18 cellular contexts compared by ENCODE assay signal in genomic region chr6:127893541-127893940, GRCh38. TPM values are rescaled to one million over a fixed set of nuclear protein-coding genes. Genes with fewer than 3 reads are reported as not detected.
DNase-seq lines count a peak whose midpoint lies in the region; ATAC-seq lines count a peak whose summit lies in the region.
"Had no signal": no experiment of that assay in that cellular context is flagged by ENCODE, and none has a peak within 500 bp of the region (broad histone marks: within the 10 kb centered on the region; RNA-seq: fewer than 3 reads in every experiment).

No MANE protein-coding gene starts in this region.

- no peaks in the 10 kb centered on the region for H3K27me3 Mint-ChIP-seq in CD4-positive, alpha-beta memory T cell
- H3K27me3 Mint-ChIP-seq in activated naive CD4-positive, alpha-beta T cell treated with anti-CD3 and anti-CD28 coated beads for 36 hours (ENCODE audit: low read depth) = no peaks in the 10 kb centered on the region
- no peaks in the 10 kb centered on the region for H3K27me3 Mint-ChIP-seq in naive thymus-derived CD4-positive, alpha-beta T cell
- H3K27me3 Mint-ChIP-seq: progenitor cell of endocrine pancreas had no signal

- no peak for ATAC-seq in naive thymus-derived CD4-positive, alpha-beta T cell
- ATAC-seq in HG03460 (IDR thresholded peaks at IDR 0.05; ENCODE audit: unreplicated experiment) = no peak
- no peak for ATAC-seq in HG02885 (IDR thresholded peaks at IDR 0.05; ENCODE audit: poor library complexity, unreplicated experiment)
- ATAC-seq: left lobe of liver had no signal

- H3K36me3 Mint-ChIP-seq in CD4-positive, alpha-beta memory T cell = peaks cover 37 to 42% of the 10 kb centered on the region in 2 donors
- H3K36me3 Mint-ChIP-seq in activated naive CD4-positive, alpha-beta T cell treated with anti-CD3 and anti-CD28 coated beads for 36 hours (ENCODE audit: low read depth) = peaks cover 1% of the 10 kb centered on the region
- peaks cover 10 to 40% (median 27%) of the 10 kb centered on the region in 5 donors for H3K36me3 Mint-ChIP-seq in naive thymus-derived CD4-positive, alpha-beta T cell

- intact Hi-C loops in CD4-positive, alpha-beta memory T cell (cut with micrococcal nuclease) = loop anchor here (1.0 kb wide), 1 partner anchor 8 kb away; the partner anchor contains the start of gene THEMIS
- intact Hi-C loops in activated naive CD4-positive, alpha-beta T cell treated with anti-CD3 and anti-CD28 coated beads for 36 hours (cut with micrococcal nuclease) = loop anchor here (1.0 to 2.0 kb wide), 2 partner anchors 9 to 81 kb away; no protein-coding TSS in a partner anchor
- intact Hi-C loops in naive thymus-derived CD4-positive, alpha-beta T cell (cut with micrococcal nuclease) = loop anchor here (1.0 to 10.0 kb wide), 5 partner anchors 8 to 549 kb away; partner anchors contain the start of genes ECHDC1 (in 1 of the 2), MTCL3 (in 1 of the 2) and THEMIS (in 1 of the 2)

- peaks cover 79% of the 10 kb centered on the region for H3K4me1 ChIP-seq in CD4-positive, alpha-beta memory T cell (ENCODE audit: insufficient read depth, low read length)
- H3K4me1 ChIP-seq in naive thymus-derived CD4-positive, alpha-beta T cell (ENCODE audit: control insufficient read depth in 2 of 2, insufficient read depth in 2 of 2, low read length in 2 of 2) = peaks cover 18 to 29% of the 10 kb centered on the region in 2 donors

- H3K27ac Mint-ChIP-seq in CD4-positive, alpha-beta memory T cell = peak overlapping the region; percentile 69 to 97 (median 86)
- H3K27ac Mint-ChIP-seq in activated naive CD4-positive, alpha-beta T cell treated with anti-CD3 and anti-CD28 coated beads for 36 hours = peak overlapping the region; percentile 94
- H3K27ac Mint-ChIP-seq in naive thymus-derived CD4-positive, alpha-beta T cell = peak overlapping the region; percentile 58 to 100 (median 90)
- H3K27ac Mint-ChIP-seq: progenitor cell of endocrine pancreas had no signal

- H3K4me3 ChIP-seq in CD4-positive, alpha-beta memory T cell (ENCODE audit: low read length in 2 of 2) = no peak overlapping the region
- peak overlapping the region; percentile 41 for H3K4me3 ChIP-seq in naive thymus-derived CD4-positive, alpha-beta T cell (ENCODE audit: low read length)

- peak in 1 of 5 donors; percentile 51 for DNase-seq in CD4-positive, alpha-beta memory T cell
- DNase-seq in activated naive CD4-positive, alpha-beta T cell treated with anti-CD3 and anti-CD28 coated beads for 36 hours = peak; percentile 55
- peak in 1 of 9 donors; percentile 35 for DNase-seq in naive thymus-derived CD4-positive, alpha-beta T cell
- DNase-seq in RKO (ENCODE audit: low spot score) (no peak), T1000 (lab: John Stamatoyannopoulos, UW) (no peak)
- DNase-seq: activated CD8-positive, alpha-beta memory T cell treated with anti-CD3 and anti-CD28 coated beads for 24 hours; foreskin fibroblast; Karpas-422; NCI-H1436 treated with DMSO at 0.1 percent for 48 hours; NCI-H446 treated with DMSO at 0.1 percent for 48 hours; SIG-M5; spleen; substantia nigra had no signal

- CTCF ChIA-PET in CD4-positive, alpha-beta memory T cell (lab: Charles Lee; ENCODE audit: partially characterized antibody) = interaction anchor here (0.9 to 2.3 kb wide), 4 partner anchors 9 to 76 kb away, joined by 3 to 5 read pairs (median 3); no protein-coding TSS in a partner anchor
- CTCF ChIA-PET in activated naive CD4-positive, alpha-beta T cell treated with anti-CD3 and anti-CD28 coated beads for 36 hours (lab: Charles Lee) = interaction anchor here (1.3 to 1.7 kb wide), 3 partner anchors 22 to 156 kb away, joined by 3 to 4 read pairs (median 4); no protein-coding TSS in a partner anchor
- CTCF ChIA-PET in naive thymus-derived CD4-positive, alpha-beta T cell (lab: Charles Lee) = interaction anchor here (0.7 to 1.0 kb wide), 2 partner anchors 38 to 48 kb away, joined by 3 to 6 read pairs; no protein-coding TSS in a partner anchor

- H3K27me3 ChIP-seq in CD4-positive, alpha-beta memory T cell (ENCODE audit: insufficient read depth, low read length) = no peaks in the 10 kb centered on the region
- no peaks in the 10 kb centered on the region for H3K27me3 ChIP-seq in naive thymus-derived CD4-positive, alpha-beta T cell (ENCODE audit: control insufficient read depth in 2 of 2, insufficient read depth in 2 of 2, low read length in 2 of 2)
- H3K27me3 ChIP-seq: spleen had no signal

- H3K4me1 Mint-ChIP-seq in CD4-positive, alpha-beta memory T cell = peaks cover 36 to 62% (median 54%) of the 10 kb centered on the region in 4 donors
- H3K4me1 Mint-ChIP-seq in activated naive CD4-positive, alpha-beta T cell treated with anti-CD3 and anti-CD28 coated beads for 36 hours (ENCODE audit: low read depth) = peaks cover 51% of the 10 kb centered on the region
- peaks cover 34 to 74% (median 66%) of the 10 kb centered on the region in 7 donors for H3K4me1 Mint-ChIP-seq in naive thymus-derived CD4-positive, alpha-beta T cell

- H3K36me3 ChIP-seq in CD4-positive, alpha-beta memory T cell (ENCODE audit: insufficient read depth, low read length) = no peaks in the 10 kb centered on the region
- H3K36me3 ChIP-seq in KOPT-K1 (ENCODE audit: insufficient read depth, low read length) = peaks cover 43% of the 10 kb centered on the region
- peaks cover 0 to 9% (median under 1%) of the 10 kb centered on the region in 3 experiments for H3K36me3 ChIP-seq in naive thymus-derived CD4-positive, alpha-beta T cell (ENCODE audit: control insufficient read depth in 2 of 3, insufficient read depth in 3 of 3, low read length in 3 of 3)
- H3K36me3 ChIP-seq: spleen had no signal

- peak overlapping the region; percentile 45 for H3K27ac ChIP-seq in CD4-positive, alpha-beta memory T cell (ENCODE audit: low read depth, low read length)
- peak overlapping the region; percentile 62 for H3K27ac ChIP-seq in KOPT-K1 (ENCODE audit: low read depth, low read length, poor library complexity, severe bottlenecking)
- H3K27ac ChIP-seq in naive thymus-derived CD4-positive, alpha-beta T cell (ENCODE audit: low read depth, low read length) = peak overlapping the region; percentile 70

- POLR2A ChIA-PET in CD4-positive, alpha-beta memory T cell (lab: Charles Lee; ENCODE audit: partially characterized antibody) = interaction anchor here (0.7 to 3.4 kb wide), 9 partner anchors 11 to 79 kb away, joined by 3 to 17 read pairs (median 5); no protein-coding TSS in a partner anchor
- POLR2A ChIA-PET in naive thymus-derived CD4-positive, alpha-beta T cell (lab: Charles Lee) = interaction anchor here (0.6 to 1.4 kb wide), 6 partner anchors 7 to 35 kb away, joined by 3 to 7 read pairs (median 4); partner anchors contain the start of gene THEMIS

- peaks cover 0 to 1% (median 0%) of the 10 kb centered on the region in 8 donors for H3K9me3 Mint-ChIP-seq in CD4-positive, alpha-beta memory T cell
- no peaks in the 10 kb centered on the region for H3K9me3 Mint-ChIP-seq in activated naive CD4-positive, alpha-beta T cell treated with anti-CD3 and anti-CD28 coated beads for 36 hours
- peaks cover 0 to 13% (median 0%) of the 10 kb centered on the region in 11 donors for H3K9me3 Mint-ChIP-seq in naive thymus-derived CD4-positive, alpha-beta T cell

- H3K4me3 Mint-ChIP-seq in CD4-positive, alpha-beta memory T cell = peak overlapping the region; percentile 71 to 89 (median 78)
- H3K4me3 Mint-ChIP-seq in activated naive CD4-positive, alpha-beta T cell treated with anti-CD3 and anti-CD28 coated beads for 36 hours = peak overlapping the region; percentile 76
- peak overlapping the region; percentile 60 to 91 (median 82) for H3K4me3 Mint-ChIP-seq in naive thymus-derived CD4-positive, alpha-beta T cell

- no peaks in the 10 kb centered on the region for H3K9me3 ChIP-seq in CD4-positive, alpha-beta memory T cell (ENCODE audit: control insufficient read depth in 1 of 2, low read length in 2 of 2)
- H3K9me3 ChIP-seq in KOPT-K1 (ENCODE audit: insufficient read depth, low read length, poor library complexity, severe bottlenecking) = no peaks in the 10 kb centered on the region
- no peaks in the 10 kb centered on the region for H3K9me3 ChIP-seq in naive thymus-derived CD4-positive, alpha-beta T cell (ENCODE audit: control insufficient read depth in 2 of 3, low read length in 3 of 3)
- H3K9me3 ChIP-seq: spleen had no signal

RNA-seq across cellular contexts. Expression of gene THEMIS, which starts 7.3 kb away (rescaled TPM):
- 10 to 100 TPM; 58.1 to 58.7 TPM for total RNA-seq in CD4-positive, alpha-beta memory T cell
- 100 to 1,000 TPM in 1 of 2 donors, 10 to 100 TPM in 1; 83.1 to 112 TPM for polyA plus RNA-seq in CD4-positive, alpha-beta memory T cell
- 1 to 10 TPM; 7.0 to 7.4 TPM for total RNA-seq in activated naive CD4-positive, alpha-beta T cell treated with anti-CD3 and anti-CD28 coated beads for 36 hours
- total RNA-seq in naive thymus-derived CD4-positive, alpha-beta T cell = 10 to 100 TPM; 51.3 to 97.3 (median 54.7) TPM
- polyA plus RNA-seq in naive thymus-derived CD4-positive, alpha-beta T cell = 100 to 1,000 TPM in 1 of 2 donors, 10 to 100 TPM in 1; 93.4 to 110 TPM
- total RNA-seq: progenitor cell of endocrine pancreas had no signal

Comparison
In these comparisons a context has a peak if more than half of its experiments do, and no peak if none do; other contexts are left out.
1. RNA of gene THEMIS, which starts 7.3 kb away (total RNA-seq): 58.1 to 58.7 TPM in CD4-positive, alpha-beta memory T cell and 51.3 to 97.3 TPM in naive thymus-derived CD4-positive, alpha-beta T cell; 7.0 to 7.4 TPM in activated naive CD4-positive, alpha-beta T cell treated with anti-CD3 and anti-CD28 coated beads for 36 hours; every median in the first group is over 4 times any median in the second.
2. Peak in every context shown above with its lines, with median percentiles within 50 percentile points of each other: H3K27ac ChIP-seq, H3K27ac Mint-ChIP-seq and H3K4me3 Mint-ChIP-seq.